7 cellular contexts compared by ENCODE assay signal in genomic region chr20:3716195-3716834, GRCh38. TPM values are rescaled to one million over a fixed set of nuclear protein-coding genes. Genes with fewer than 3 reads are reported as not detected.
A peak's percentile ranks its signal among the peaks of the same experiment; 100 is the strongest.
DNase-seq lines count a peak whose midpoint lies in the region; ATAC-seq and FAIRE-seq lines count a peak whose summit lies in the region.

No MANE protein-coding gene starts in this region.

- 59% methylated on average over 4 of the region's 4 CpGs for WGBS in mesenchymal stem cell

- no peak overlapping the region for H2BK15ac ChIP-seq in mesenchymal stem cell (ENCODE audit: low read depth, poor library complexity, severe bottlenecking)

- H2BK120ac ChIP-seq in mesenchymal stem cell (ENCODE audit: low read depth, low read length): no peak overlapping the region

- ATAC-seq in HG03442 (IDR thresholded peaks at IDR 0.05; ENCODE audit: unreplicated experiment): no peak
- no peak for ATAC-seq in GM18502 (IDR thresholded peaks at IDR 0.05; ENCODE audit: poor library complexity, unreplicated experiment)

- H3K79me1 ChIP-seq in mesenchymal stem cell (replicated peaks; ENCODE audit: low read length, poor library complexity, severe bottlenecking): no peaks in the 10 kb centered on the region

- no peak for FAIRE-seq in RCC 7860 (lab: Jason Lieb, UNC)

- H3K9me3 ChIP-seq in mesenchymal stem cell (ENCODE audit: control insufficient read depth, low read length): no peaks in the 10 kb centered on the region

- H3K18ac ChIP-seq in mesenchymal stem cell (ENCODE audit: low read depth in 1 of 2, low read length in 2 of 2): no peak overlapping the region

- H4K91ac ChIP-seq in mesenchymal stem cell (ENCODE audit: low read length): no peak overlapping the region

- no peaks in the 10 kb centered on the region for H3K4me1 ChIP-seq in mesenchymal stem cell (ENCODE audit: control insufficient read depth, insufficient read depth, low read depth, low read length)

- no peak overlapping the region for H3K23ac ChIP-seq in mesenchymal stem cell (ENCODE audit: low read length in 2 of 2)

- H3K14ac ChIP-seq in mesenchymal stem cell (ENCODE audit: low read length in 2 of 2): no peak overlapping the region

- no peak overlapping the region for H3K4ac ChIP-seq in mesenchymal stem cell (ENCODE audit: low read depth in 1 of 2, low read length in 2 of 2)

- H2AFZ ChIP-seq in mesenchymal stem cell (ENCODE audit: low read depth, low read length): no peak overlapping the region

- H2BK12ac ChIP-seq in mesenchymal stem cell (ENCODE audit: low read length in 2 of 2): no peak overlapping the region

- DNase-seq in EL: peak; percentile 55
- peak; percentile 56 for DNase-seq in HPDE6-E6E7 (ENCODE audit: extremely low spot score)
- peak; percentile 18 for DNase-seq in RCC 7860 (ENCODE audit: low spot score)
- DNase-seq in dermis blood vessel endothelial cell: peak; percentile 80
- DNase-seq in mesenchymal stem cell: peak; percentile 62

- H3K27me3 ChIP-seq in mesenchymal stem cell (ENCODE audit: control insufficient read depth in 1 of 2, insufficient read depth in 1 of 2, low read length in 2 of 2): peaks cover 8 to 10% of the 10 kb centered on the region in 2 experiments

- no peak overlapping the region for H2AK5ac ChIP-seq in mesenchymal stem cell (ENCODE audit: low read length, severe bottlenecking)

- H3K9ac ChIP-seq in mesenchymal stem cell (ENCODE audit: low read length): no peak overlapping the region

- no peaks in the 10 kb centered on the region for H3K36me3 ChIP-seq in mesenchymal stem cell (ENCODE audit: control insufficient read depth in 1 of 2, insufficient read depth in 2 of 2, low read depth in 1 of 2, low read length in 2 of 2)

- no peak overlapping the region for H2BK5ac ChIP-seq in mesenchymal stem cell (ENCODE audit: low read depth, low read length, poor library complexity, severe bottlenecking)

- H3K4me2 ChIP-seq in mesenchymal stem cell (ENCODE audit: low read length, poor library complexity, severe bottlenecking): no peak overlapping the region

- H3K27ac ChIP-seq in mesenchymal stem cell (ENCODE audit: low read length, poor library complexity, severe bottlenecking): no peak overlapping the region

- H4K8ac ChIP-seq in mesenchymal stem cell (ENCODE audit: low read length): no peak overlapping the region

- no peak overlapping the region for H3K4me3 ChIP-seq in mesenchymal stem cell (ENCODE audit: insufficient read depth in 1 of 2, low read depth in 1 of 2, low read length in 2 of 2)

RNA-seq across cellular contexts. Expression of gene SIGLEC1, which starts 3.9 kb away (rescaled TPM):
- not detected in 2 replicates for total RNA-seq in dermis blood vessel endothelial cell
- not detected for polyA plus RNA-seq in mesenchymal stem cell (2013, experiment 1 of 2)
- polyA plus RNA-seq in mesenchymal stem cell (2013, experiment 2 of 2): not detected

RNA-seq across cellular contexts. Expression of gene HSPA12B, which starts 16.2 kb away (rescaled TPM):
- 15.1 and 16.7 TPM in 2 replicates for total RNA-seq in dermis blood vessel endothelial cell
- polyA plus RNA-seq in mesenchymal stem cell (2013, experiment 1 of 2): 0.03 TPM
- 0.04 TPM for polyA plus RNA-seq in mesenchymal stem cell (2013, experiment 2 of 2)

RNA-seq across cellular contexts. Expression of gene ADAM33, which starts 34.5 kb away (rescaled TPM):
- 0.09 and 0.17 TPM in 2 replicates for total RNA-seq in dermis blood vessel endothelial cell
- 8.8 TPM for polyA plus RNA-seq in mesenchymal stem cell (2013, experiment 1 of 2)
- polyA plus RNA-seq in mesenchymal stem cell (2013, experiment 2 of 2): 7.8 TPM

RNA-seq across cellular contexts. Expression of gene ADISSP, which starts 51.2 kb away (rescaled TPM):
- total RNA-seq in dermis blood vessel endothelial cell: 12.1 and 34.7 TPM in 2 replicates
- 39.5 TPM for polyA plus RNA-seq in mesenchymal stem cell (2013, experiment 1 of 2)
- 36.9 TPM for polyA plus RNA-seq in mesenchymal stem cell (2013, experiment 2 of 2)

RNA-seq across cellular contexts. Expression of gene GFRA4, which starts 53.1 kb away (rescaled TPM):
- total RNA-seq in dermis blood vessel endothelial cell: not detected in 2 replicates
- not detected for polyA plus RNA-seq in mesenchymal stem cell (2013, experiment 1 of 2)
- not detected for polyA plus RNA-seq in mesenchymal stem cell (2013, experiment 2 of 2)

Comparison
In these comparisons a context has a peak if more than half of its experiments do, and no peak if none do; other contexts are left out.
1. DNase-seq: peak in every context shown above with its lines; median percentile 80 in dermis blood vessel endothelial cell; 62 in mesenchymal stem cell; 56 in HPDE6-E6E7; 55 in EL; 18 in RCC 7860.